1 cellular context compared by ENCODE assay signal in genomic region chr1:247656475-247656874, GRCh38.
TF ChIP-seq lines count a peak whose summit lies in the region.

No MANE protein-coding gene starts in this region.

TF ChIP-seq in SK-N-SH, 30 proteins besides CTCF, POLR2A, EP300 and RAD21 (continued from another document):
- no peak for TF ChIP-seq JUND (IDR thresholded peaks at IDR 0.05)
- no peak for TF ChIP-seq EZH2phosphoT487 (IDR thresholded peaks at IDR 0.05; ENCODE audit: borderline replicate concordance, low read depth)
- no peak for TF ChIP-seq GATA2 (CRISPR knock-in tag; IDR thresholded peaks at IDR 0.05)
- TF ChIP-seq NRF1 (IDR thresholded peaks at IDR 0.05; ENCODE audit: low read depth, low read length) = no peak
- TF ChIP-seq USF1 (IDR thresholded peaks at IDR 0.05; ENCODE audit: borderline replicate concordance, low read depth) = no peak
